Comparison of ENCODE assay signal across 20 cellular contexts in genomic region chr1:237115035-237115434, GRCh38.
DNase-seq lines count a peak whose midpoint lies in the region; ATAC-seq and TF ChIP-seq lines count a peak whose summit lies in the region.
"Had no signal": no experiment of that assay in that cellular context is flagged by ENCODE, and none has a peak within 500 bp of the region (broad histone marks: within the 10 kb centered on the region; RNA-seq: fewer than 3 reads in every experiment).

No MANE protein-coding gene starts in this region.

- H3K9me3 ChIP-seq in left ventricle myocardium inferior (replicated peaks) = no peaks in the 10 kb centered on the region
- no peaks in the 10 kb centered on the region for H3K9me3 ChIP-seq in neural progenitor cell (ENCODE audit: low read depth)
- H3K9me3 ChIP-seq in PC-3 (ENCODE audit: low read length) = no peaks in the 10 kb centered on the region
- H3K9me3 ChIP-seq: BLaER1 treated with 17β-estradiol and CSF1 and Interleukin-3, amounts not matched to agents 10 nM and 100 nM; MG63; Peyer's patch had no signal

- H4K20me1 ChIP-seq in neural progenitor cell (ENCODE audit: low read depth) (no peaks in the 10 kb centered on the region), PC-3 (ENCODE audit: low read length) (no peaks in the 10 kb centered on the region)
- H4K20me1 ChIP-seq: BLaER1 treated with 17β-estradiol and CSF1 and Interleukin-3, amounts not matched to agents 10 nM and 100 nM had no signal

- H3K36me3 ChIP-seq in H7 (replicated peaks; ENCODE audit: control insufficient read depth, insufficient read depth, low read length) = no peaks in the 10 kb centered on the region; the same call in none of the 2 replicates
- H3K36me3 ChIP-seq in left ventricle myocardium inferior = peaks cover 8% of the 10 kb centered on the region
- H3K36me3 ChIP-seq in neural progenitor cell = no peaks in the 10 kb centered on the region
- H3K36me3 ChIP-seq in PC-3 (ENCODE audit: low read depth, low read length) = no peaks in the 10 kb centered on the region
- H3K36me3 ChIP-seq: BLaER1 treated with 17β-estradiol and CSF1 and Interleukin-3, amounts not matched to agents 10 nM and 100 nM; MG63; Peyer's patch had no signal

- H3K27me3 ChIP-seq in H7 (ENCODE audit: control insufficient read depth, insufficient read depth, low read length) (no peaks in the 10 kb centered on the region), left ventricle myocardium inferior (ENCODE audit: low read depth) (no peaks in the 10 kb centered on the region), neural progenitor cell (no peaks in the 10 kb centered on the region), PC-3 (ENCODE audit: low read length) (no peaks in the 10 kb centered on the region)
- H3K27me3 ChIP-seq: BLaER1 treated with 17β-estradiol and CSF1 and Interleukin-3, amounts not matched to agents 10 nM and 100 nM; MG63; Peyer's patch had no signal

- TF ChIP-seq CTCF in WTC11 (IDR thresholded peaks at IDR 0.05) (no peak), left ventricle myocardium inferior (IDR thresholded peaks at IDR 0.05; ENCODE audit: borderline replicate concordance) (no peak), neural progenitor cell (IDR thresholded peaks at IDR 0.05) (no peak), natural killer cell (IDR thresholded peaks at IDR 0.05) (no peak), PC-3 (conservative IDR thresholded peaks at IDR 0.05; ENCODE audit: low read depth, low read length) (no peak)

- H3K9me3 Mint-ChIP-seq in WTC11 (peaks cover 3% of the 10 kb centered on the region; the same call in 1 of the 2 replicates), neural progenitor cell (no peaks in the 10 kb centered on the region), natural killer cell (peaks cover 2 to 6% of the 10 kb centered on the region in 2 donors)
- H3K9me3 Mint-ChIP-seq: CD8-positive, alpha-beta T cell had no signal

- peak; percentile 75 for DNase-seq in H7
- DNase-seq in WTC11 (ENCODE audit: low spot score) = peak; percentile 76
- no peak for DNase-seq in left ventricle myocardium inferior
- peak; percentile 49 for DNase-seq in neural progenitor cell (ENCODE audit: low spot score)
- no peak for DNase-seq in activated CD8-positive, alpha-beta memory T cell treated with anti-CD3 and anti-CD28 coated beads for 24 hours
- DNase-seq in natural killer cell = no peak
- DNase-seq in PC-3 = no peak
- DNase-seq: Calu3; CD8-positive, alpha-beta T cell; Kasumi-1; MG63; NCI-H1092 treated with DMSO at 0.1 percent for 48 hours; NCI-H146; NCI-H2029 treated with DMSO at 0.1 percent for 48 hours; NCI-H2171; NCI-H446 treated with DMSO at 0.1 percent for 48 hours; Peyer's patch had no signal

- H3K79me2 ChIP-seq in neural progenitor cell (ENCODE audit: low read depth) = no peaks in the 10 kb centered on the region
- no peaks in the 10 kb centered on the region for H3K79me2 ChIP-seq in PC-3 (ENCODE audit: low read length)

- H3K27me3 Mint-ChIP-seq in WTC11 (ENCODE audit: low read depth) (no peaks in the 10 kb centered on the region), neural progenitor cell (ENCODE audit: insufficient read depth, low read depth) (peaks cover 2% of the 10 kb centered on the region), natural killer cell (ENCODE audit: low read depth in 2 of 2) (no peaks in the 10 kb centered on the region)
- H3K27me3 Mint-ChIP-seq: IgD-negative memory B cell had no signal

- no peaks in the 10 kb centered on the region for H3K9me2 ChIP-seq in PC-3 (replicated peaks; ENCODE audit: low read length)

- H3K36me3 Mint-ChIP-seq in WTC11 (no peaks in the 10 kb centered on the region), neural progenitor cell (no peaks in the 10 kb centered on the region), natural killer cell (no peaks in the 10 kb centered on the region)
- H3K36me3 Mint-ChIP-seq: CD8-positive, alpha-beta T cell had no signal

- POLR2A ChIA-PET in WTC11 (lab: Charles Lee) = no interaction called here
- POLR2A ChIA-PET in PC-3 (lab: Charles Lee; ENCODE audit: unreplicated experiment) = no interaction called here

- peak; percentile 99 for ATAC-seq in WTC11
- ATAC-seq in natural killer cell = no peak
- ATAC-seq in PC-3 = no peak
- ATAC-seq: CD8-positive, alpha-beta T cell had no signal

- H3K4me3 Mint-ChIP-seq in WTC11 (no peak overlapping the region), neural progenitor cell (no peak overlapping the region), natural killer cell (no peak overlapping the region)
- H3K4me3 Mint-ChIP-seq: CD8-positive, alpha-beta T cell; IgD-negative memory B cell had no signal

- no peak overlapping the region for H2AFZ ChIP-seq in neural progenitor cell (replicated peaks)
- no peak overlapping the region for H2AFZ ChIP-seq in PC-3 (ENCODE audit: low read length)

- no peak overlapping the region for H3K4me2 ChIP-seq in neural progenitor cell
- no peak overlapping the region for H3K4me2 ChIP-seq in PC-3 (ENCODE audit: low read length)
- H3K4me2 ChIP-seq: BLaER1 treated with 17β-estradiol and CSF1 and Interleukin-3, amounts not matched to agents 10 nM and 100 nM had no signal

- BruUV-seq in PC-3 (replicated peaks; lab: Mats Ljungman, UMichigan) = no TSS peak

- H3K9ac ChIP-seq in neural progenitor cell (no peak overlapping the region), PC-3 (ENCODE audit: low read length) (no peak overlapping the region)
- H3K9ac ChIP-seq: BLaER1 treated with 17β-estradiol and CSF1 and Interleukin-3, amounts not matched to agents 10 nM and 100 nM had no signal

- H3K4me1 ChIP-seq in left ventricle myocardium inferior = peaks cover 73% of the 10 kb centered on the region
- peaks cover 4% of the 10 kb centered on the region for H3K4me1 ChIP-seq in neural progenitor cell
- H3K4me1 ChIP-seq in PC-3 (ENCODE audit: insufficient read depth, low read length) = no peaks in the 10 kb centered on the region
- H3K4me1 ChIP-seq: BLaER1 treated with 17β-estradiol and CSF1 and Interleukin-3, amounts not matched to agents 10 nM and 100 nM; Peyer's patch had no signal

- H3K27ac ChIP-seq in left ventricle myocardium inferior (replicated peaks) = peak overlapping the region; percentile 54
- H3K27ac ChIP-seq in neural progenitor cell = no peak overlapping the region
- no peak overlapping the region for H3K27ac ChIP-seq in PC-3 (ENCODE audit: low read length)
- H3K27ac ChIP-seq: BLaER1 treated with 17β-estradiol and CSF1 and Interleukin-3, amounts not matched to agents 10 nM and 100 nM; Peyer's patch; SK-N-MC had no signal

- CTCF ChIA-PET in WTC11 (lab: Charles Lee) = no interaction called here
- CTCF ChIA-PET in PC-3 (lab: Charles Lee) = no interaction called here

- intact Hi-C loops in left ventricle myocardium inferior (cut with micrococcal nuclease) (no loop called here), natural killer cell (cut with micrococcal nuclease) (no loop called here), PC-3 (cut with micrococcal nuclease) (no loop called here)

- peaks cover 23% of the 10 kb centered on the region for H3K4me1 Mint-ChIP-seq in WTC11
- H3K4me1 Mint-ChIP-seq in neural progenitor cell = no peaks in the 10 kb centered on the region
- H3K4me1 Mint-ChIP-seq in natural killer cell = no peaks in the 10 kb centered on the region
- H3K4me1 Mint-ChIP-seq: IgD-negative memory B cell had no signal

- H3K4me3 ChIP-seq in H7 (ENCODE audit: insufficient read depth, low read depth, low read length) (no peak overlapping the region), left ventricle myocardium inferior (no peak overlapping the region), neural progenitor cell (no peak overlapping the region), PC-3 (ENCODE audit: low read length) (no peak overlapping the region)
- H3K4me3 ChIP-seq: BLaER1 treated with 17β-estradiol and CSF1 and Interleukin-3, amounts not matched to agents 10 nM and 100 nM; MG63; Peyer's patch; SK-N-MC had no signal

- no peak overlapping the region for H3K27ac Mint-ChIP-seq in WTC11
- no peak overlapping the region for H3K27ac Mint-ChIP-seq in neural progenitor cell
- no peak overlapping the region for H3K27ac Mint-ChIP-seq in natural killer cell
- H3K27ac Mint-ChIP-seq: CD8-positive, alpha-beta T cell; IgD-negative memory B cell had no signal

- H3F3A ChIP-seq in neural progenitor cell (ENCODE audit: low read depth) = peaks cover 4% of the 10 kb centered on the region
- H3F3A ChIP-seq in PC-3 (ENCODE audit: low read length, unreplicated experiment) = no peaks in the 10 kb centered on the region

TF ChIP-seq in WTC11, 78 proteins besides CTCF, POLR2A, EP300 and RAD21:
- TF ChIP-seq ARID4B (CRISPR knock-in tag; IDR thresholded peaks at IDR 0.05; ENCODE audit: borderline replicate concordance) = no peak
- no peak for TF ChIP-seq NFYB (CRISPR knock-in tag; conservative IDR thresholded peaks at IDR 0.05; ENCODE audit: low read depth)
- no peak for TF ChIP-seq ZNF121 (CRISPR knock-in tag; IDR thresholded peaks at IDR 0.05)
- no peak for TF ChIP-seq FOXP1 (CRISPR knock-in tag; IDR thresholded peaks at IDR 0.05; ENCODE audit: borderline replicate concordance)

Comparison
In these comparisons a context has a peak if more than half of its experiments do, and no peak if none do; other contexts are left out.
1. DNase-seq: peak in H7 (single experiment), WTC11 (single experiment) and neural progenitor cell (single experiment); none in left ventricle myocardium inferior (single experiment), activated CD8-positive, alpha-beta memory T cell treated with anti-CD3 and anti-CD28 coated beads for 24 hours (single experiment), natural killer cell (single experiment) and PC-3 (single experiment).